In genomic region chr14:100547633-100548294, GRCh38 we compare ENCODE assay signal across 1 cellular context.
TF ChIP-seq lines count a peak whose summit lies in the region.

No MANE protein-coding gene starts in this region.

TF ChIP-seq in HepG2, 621 proteins besides CTCF, POLR2A, EP300 and RAD21 (continued from another document):
- no peak for TF ChIP-seq ZBTB4 (CRISPR knock-in tag; IDR thresholded peaks at IDR 0.05; ENCODE audit: borderline replicate concordance)
- no peak for TF ChIP-seq ZSCAN5A (CRISPR knock-in tag; IDR thresholded peaks at IDR 0.05; ENCODE audit: borderline replicate concordance)
- TF ChIP-seq RARA (CRISPR knock-in tag; IDR thresholded peaks at IDR 0.05) = no peak
- TF ChIP-seq REL (CRISPR knock-in tag; conservative IDR thresholded peaks at IDR 0.05) = no peak
- no peak for TF ChIP-seq SIX1 (CRISPR knock-in tag; IDR thresholded peaks at IDR 0.05; ENCODE audit: borderline replicate concordance)
- no peak for TF ChIP-seq ZNF570 (CRISPR knock-in tag; IDR thresholded peaks at IDR 0.05; ENCODE audit: borderline replicate concordance)
- no peak for TF ChIP-seq ZNF276 (CRISPR knock-in tag; IDR thresholded peaks at IDR 0.05; ENCODE audit: low read depth)
- TF ChIP-seq CENPX (CRISPR knock-in tag; IDR thresholded peaks at IDR 0.05) = no peak
TF ChIP-seq in HepG2: peak in this region for 0.
